ENCODE assay signal across 16 cellular contexts in the genomic region with DNA sequence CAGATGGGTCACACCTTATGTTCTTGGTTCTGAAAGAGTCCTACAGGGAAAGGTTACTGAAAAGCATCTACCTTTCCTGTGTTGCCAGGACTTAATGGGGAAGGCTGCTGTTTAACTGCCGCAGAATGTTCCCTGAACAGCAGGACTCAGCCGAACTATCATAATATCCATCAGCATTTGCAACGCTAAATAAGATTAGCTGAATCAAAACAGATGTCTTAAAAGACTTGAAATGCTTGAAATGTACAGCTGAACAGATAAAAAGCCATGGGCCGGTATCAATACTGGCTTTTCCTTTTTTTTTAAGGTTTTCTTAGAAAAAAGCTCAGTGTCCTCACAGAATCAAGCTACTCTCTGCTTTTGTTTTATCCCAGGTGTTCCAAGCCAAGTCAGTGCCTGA. TPM values are rescaled to one million over a fixed set of nuclear protein-coding genes. Genes with fewer than 3 reads are reported as not detected.
DNase-seq lines count a peak whose midpoint lies in the region; ATAC-seq and TF ChIP-seq lines count a peak whose summit lies in the region.
"Had no signal": no experiment of that assay in that cellular context is flagged by ENCODE, and none has a peak within 500 bp of the region (broad histone marks: within the 10 kb centered on the region; RNA-seq: fewer than 3 reads in every experiment).

No MANE protein-coding gene starts in this region.

- no peak for DNase-seq in activated T-cell treated with anti-CD3 and anti-CD28 coated beads, Interleukin-2, amount 50 U/mL, for 24 hours
- DNase-seq in activated T-cell treated with anti-CD3 and anti-CD28 coated beads for 4 hours (no peak), SK-N-MC (ENCODE audit: low read depth, low spot score) (no peak), mesothelial cell of epicardium (ENCODE audit: low spot score in 2 of 2, unreplicated experiment in 2 of 2) (no peak)
- DNase-seq: AML-193; Caco-2; CD8-positive, alpha-beta memory T cell; GF-D8; GM23248; H7 had no signal

- no peaks in the 10 kb centered on the region for H3K9me3 Mint-ChIP-seq in activated T-cell treated with anti-CD3 and anti-CD28 coated beads, Interleukin-2, amount 50 U/mL, for 24 hours
- H3K9me3 Mint-ChIP-seq in IgD-negative memory B cell (no peaks in the 10 kb centered on the region), mesothelial cell of epicardium (no peaks in the 10 kb centered on the region)
- H3K9me3 Mint-ChIP-seq in stimulated activated memory B cell treated with anti-CD40 and anti-IgM and Interleukin-4, amounts not matched to agents 10 μg/mL and 1 μg/mL and 100 μg/mL, for 72 hours: no peaks in the 10 kb centered on the region
- H3K9me3 Mint-ChIP-seq: CD8-positive, alpha-beta memory T cell had no signal

- no peaks in the 10 kb centered on the region for H3K9me3 ChIP-seq in SK-N-MC (ENCODE audit: low read depth, low read length)
- H3K9me3 ChIP-seq: BLaER1, Caco-2 had no signal

- no peaks in the 10 kb centered on the region for H3K27me3 Mint-ChIP-seq in activated T-cell treated with anti-CD3 and anti-CD28 coated beads, Interleukin-2, amount 50 U/mL, for 24 hours
- H3K27me3 Mint-ChIP-seq in IgD-negative memory B cell (no peaks in the 10 kb centered on the region), mesothelial cell of epicardium (ENCODE audit: low read depth) (no peaks in the 10 kb centered on the region)
- H3K27me3 Mint-ChIP-seq in stimulated activated memory B cell treated with anti-CD40 and anti-IgM and Interleukin-4, amounts not matched to agents 10 μg/mL and 1 μg/mL and 100 μg/mL, for 72 hours: no peaks in the 10 kb centered on the region
- H3K27me3 Mint-ChIP-seq: CD8-positive, alpha-beta memory T cell had no signal

- no peak overlapping the region for H3K9ac ChIP-seq in SK-N-MC (ENCODE audit: insufficient read length)
- H3K9ac ChIP-seq: BLaER1, GM23248 had no signal

- peak overlapping the region; percentile 50 for H3K27ac Mint-ChIP-seq in activated T-cell treated with anti-CD3 and anti-CD28 coated beads, Interleukin-2, amount 50 U/mL, for 24 hours
- H3K27ac Mint-ChIP-seq in IgD-negative memory B cell: peak overlapping the region in 2 of 3 donors; percentile 8 to 16
- H3K27ac Mint-ChIP-seq in mesothelial cell of epicardium: peak overlapping the region; percentile 62
- H3K27ac Mint-ChIP-seq in stimulated activated memory B cell treated with anti-CD40 and anti-IgM and Interleukin-4, amounts not matched to agents 10 μg/mL and 1 μg/mL and 100 μg/mL, for 72 hours: no peak overlapping the region

- no peak overlapping the region for H3K4me3 Mint-ChIP-seq in activated T-cell treated with anti-CD3 and anti-CD28 coated beads, Interleukin-2, amount 50 U/mL, for 24 hours
- no peak overlapping the region for H3K4me3 Mint-ChIP-seq in IgD-negative memory B cell
- H3K4me3 Mint-ChIP-seq in mesothelial cell of epicardium: no peak overlapping the region
- no peak overlapping the region for H3K4me3 Mint-ChIP-seq in stimulated activated memory B cell treated with anti-CD40 and anti-IgM and Interleukin-4, amounts not matched to agents 10 μg/mL and 1 μg/mL and 100 μg/mL, for 72 hours
- H3K4me3 Mint-ChIP-seq: CD8-positive, alpha-beta memory T cell had no signal

- peaks cover 86% of the 10 kb centered on the region for H3K36me3 Mint-ChIP-seq in activated T-cell treated with anti-CD3 and anti-CD28 coated beads, Interleukin-2, amount 50 U/mL, for 24 hours (ENCODE audit: low read depth)
- H3K36me3 Mint-ChIP-seq in IgD-negative memory B cell: peaks cover 4% of the 10 kb centered on the region
- peaks cover 16% of the 10 kb centered on the region for H3K36me3 Mint-ChIP-seq in mesothelial cell of epicardium
- H3K36me3 Mint-ChIP-seq in stimulated activated memory B cell treated with anti-CD40 and anti-IgM and Interleukin-4, amounts not matched to agents 10 μg/mL and 1 μg/mL and 100 μg/mL, for 72 hours: peaks cover 16% of the 10 kb centered on the region

- peak overlapping the region; percentile 71 for H3K27ac ChIP-seq in SK-N-MC
- H3K27ac ChIP-seq: 22Rv1, BLaER1, GM23248 had no signal

- no peak for ATAC-seq in stimulated activated memory B cell treated with anti-CD40 and anti-IgM and Interleukin-4, amounts not matched to agents 10 μg/mL and 1 μg/mL and 100 μg/mL, for 72 hours
- ATAC-seq in GM18505 (IDR thresholded peaks at IDR 0.05; ENCODE audit: unreplicated experiment) (no peak), GM21786 (IDR thresholded peaks at IDR 0.05; ENCODE audit: unreplicated experiment) (no peak)

- no peaks in the 10 kb centered on the region for H3K4me1 Mint-ChIP-seq in activated T-cell treated with anti-CD3 and anti-CD28 coated beads, Interleukin-2, amount 50 U/mL, for 24 hours (ENCODE audit: low read depth)
- H3K4me1 Mint-ChIP-seq in IgD-negative memory B cell: no peaks in the 10 kb centered on the region
- H3K4me1 Mint-ChIP-seq in mesothelial cell of epicardium: peaks cover 3% of the 10 kb centered on the region
- H3K4me1 Mint-ChIP-seq in stimulated activated memory B cell treated with anti-CD40 and anti-IgM and Interleukin-4, amounts not matched to agents 10 μg/mL and 1 μg/mL and 100 μg/mL, for 72 hours: no peaks in the 10 kb centered on the region

- no peak for TF ChIP-seq CTCF in mesothelial cell of epicardium (IDR thresholded peaks at IDR 0.05; ENCODE audit: unreplicated experiment)

- TF ChIP-seq POLR2A in GM18505 (IDR thresholded peaks at IDR 0.05; ENCODE audit: borderline replicate concordance, extremely low read depth, insufficient read depth, insufficient read length): no peak

- peaks cover 45% of the 10 kb centered on the region for H3K36me3 ChIP-seq in SK-N-MC (ENCODE audit: insufficient read depth, low read length)

- peak overlapping the region; percentile 30 for H3K4me3 ChIP-seq in SK-N-MC
- H3K4me3 ChIP-seq: BLaER1, GM23248 had no signal

RNA-seq across cellular contexts. Expression of a gene that starts 19.7 kb away (rescaled TPM):
- polyA plus RNA-seq in IgD-negative memory B cell: 28.3 TPM
- total RNA-seq in mesothelial cell of epicardium: 54.2 to 57.8 TPM (median 56.9 TPM) in 3 replicates

RNA-seq across cellular contexts. Expression of a gene that starts 22.4 kb away (rescaled TPM):
- polyA plus RNA-seq in IgD-negative memory B cell: 137 TPM
- total RNA-seq in mesothelial cell of epicardium: 43.3 to 48.5 TPM (median 46.5 TPM) in 3 replicates

RNA-seq across cellular contexts. Expression of a gene that starts 51.0 kb away (rescaled TPM):
- polyA plus RNA-seq in IgD-negative memory B cell: 0.43 TPM
- total RNA-seq in mesothelial cell of epicardium: 445 to 466 TPM (median 459 TPM) in 3 replicates
- total RNA-seq: CD8-positive, alpha-beta memory T cell had no signal
